20 cellular contexts compared by ENCODE assay signal in genomic region chr13:45113809-45114208, GRCh38. TPM values are rescaled to one million over a fixed set of nuclear protein-coding genes. Genes with fewer than 3 reads are reported as not detected.
DNase-seq lines count a peak whose midpoint lies in the region; ATAC-seq and TF ChIP-seq lines count a peak whose summit lies in the region.
"Had no signal": no experiment of that assay in that cellular context is flagged by ENCODE, and none has a peak within 500 bp of the region (broad histone marks: within the 10 kb centered on the region; RNA-seq: fewer than 3 reads in every experiment).

No MANE protein-coding gene starts in this region.

- H2AFZ ChIP-seq in osteoblast (ENCODE audit: low read length): no peak overlapping the region

- H3K4me2 ChIP-seq in osteoblast (ENCODE audit: insufficient read depth, low read length): no peak overlapping the region
- H3K4me2 ChIP-seq: KMS-11 had no signal

- H3K79me2 ChIP-seq in osteoblast (ENCODE audit: insufficient read depth, low read length): no peaks in the 10 kb centered on the region

- peak; percentile 80 for DNase-seq in NCI-H1694 treated with DMSO at 0.1 percent for 48 hours (lab: John Stamatoyannopoulos, UW)
- DNase-seq in NCI-H82 (lab: John Stamatoyannopoulos, UW): peak; percentile 80
- DNase-seq in epithelial cell of esophagus (ENCODE audit: low read depth): peak; percentile 31
- peak; percentile 26 for DNase-seq in osteoblast (ENCODE audit: insufficient read length, low spot score, missing footprints)
- DNase-seq in stimulated activated CD4-positive, alpha-beta T cell treated with anti-CD3 and anti-CD28 coated beads, Interleukin-2, amount 100 ng/mL, for 24 hours: no peak
- no peak for DNase-seq in Right ventricle myocardium superior
- DNase-seq: CD4-positive, CD25-positive, alpha-beta regulatory T cell; DMS79 treated with DMSO at 0.1 percent for 48 hours; H9; HFFc6; NCI-H1105; NCI-H146; NCI-H2081 treated with DMSO at 0.1 percent for 48 hours; NCI-H446 treated with DMSO at 0.1 percent for 48 hours; NCI-H748 treated with DMSO at 0.1 percent for 48 hours; Peyer's patch had no signal

- H3K9me3 ChIP-seq in osteoblast (ENCODE audit: low read depth, low read length): no peaks in the 10 kb centered on the region
- H3K9me3 ChIP-seq: Peyer's patch, SJSA1 had no signal

- H3K27me3 ChIP-seq in osteoblast (ENCODE audit: insufficient read depth, low read length): no peaks in the 10 kb centered on the region
- H3K27me3 ChIP-seq: Peyer's patch, SJSA1 had no signal

- no peaks in the 10 kb centered on the region for H4K20me1 ChIP-seq in osteoblast (ENCODE audit: insufficient read depth, low read length)

- intact Hi-C loops in Right ventricle myocardium superior (cut with DNase I): no loop called here

- H3K4me1 ChIP-seq in osteoblast (ENCODE audit: insufficient read depth, low read length): no peaks in the 10 kb centered on the region
- H3K4me1 ChIP-seq: Peyer's patch, SJSA1 had no signal

- no peak overlapping the region for H3K27ac ChIP-seq in osteoblast (ENCODE audit: low read depth, low read length)
- H3K27ac ChIP-seq: KMS-11, Peyer's patch, SJSA1 had no signal

- no peaks in the 10 kb centered on the region for H3K36me3 ChIP-seq in osteoblast (ENCODE audit: insufficient read depth, low read length)
- H3K36me3 ChIP-seq: Peyer's patch, SJSA1 had no signal

- ATAC-seq in Right ventricle myocardium superior (ENCODE audit: poor library complexity) (no peak), GM19351 (IDR thresholded peaks at IDR 0.05; ENCODE audit: unreplicated experiment) (no peak)
- ATAC-seq: GM12878 had no signal

- TF ChIP-seq CTCF in epithelial cell of esophagus (IDR thresholded peaks at IDR 0.05; ENCODE audit: insufficient read depth, low read depth, low read length, missing control alignments): no peak
- no peak for TF ChIP-seq CTCF in osteoblast (IDR thresholded peaks at IDR 0.05; ENCODE audit: extremely low read depth, low read depth, low read length)

- H3K4me3 ChIP-seq in epithelial cell of esophagus (ENCODE audit: low read length) (no peak overlapping the region), osteoblast (ENCODE audit: insufficient read depth, low read length) (no peak overlapping the region)
- H3K4me3 ChIP-seq: GM12878, Peyer's patch, SJSA1 had no signal

RNA-seq across cellular contexts. Expression of gene GTF2F2, which starts 6.5 kb away (rescaled TPM):
- 19.9 and 23.6 TPM in 2 replicates for total RNA-seq in osteoblast
- 22.3 TPM for total RNA-seq in Right ventricle myocardium superior

Comparison
In these comparisons a context has a peak if more than half of its experiments do, and no peak if none do; other contexts are left out.
1. DNase-seq: peak in NCI-H1694 treated with DMSO at 0.1 percent for 48 hours (single experiment), NCI-H82 (single experiment), epithelial cell of esophagus (single experiment) and osteoblast (single experiment); none in stimulated activated CD4-positive, alpha-beta T cell treated with anti-CD3 and anti-CD28 coated beads, Interleukin-2, amount 100 ng/mL, for 24 hours (0 of 2) and Right ventricle myocardium superior (single experiment).